ENCODE assay signal across 1 cellular context in genomic region chr4:159024266-159024665, GRCh38.
TF ChIP-seq lines count a peak whose summit lies in the region.

No MANE protein-coding gene starts in this region.

TF ChIP-seq in HepG2, 621 proteins besides CTCF, POLR2A, EP300 and RAD21 (continued from another document):
- TF ChIP-seq ZNF367 (CRISPR knock-in tag; IDR thresholded peaks at IDR 0.05; ENCODE audit: borderline replicate concordance) (no peak), FOSL2 (CRISPR knock-in tag; IDR thresholded peaks at IDR 0.05) (no peak), RCOR2 (CRISPR knock-in tag; IDR thresholded peaks at IDR 0.05) (no peak), DNMT3B (CRISPR knock-in tag; conservative IDR thresholded peaks at IDR 0.05) (no peak), HNRNPK (IDR thresholded peaks at IDR 0.05; ENCODE audit: low read depth, low read length, poor library complexity, severe bottlenecking) (no peak), ARID2 (CRISPR knock-in tag; IDR thresholded peaks at IDR 0.05; ENCODE audit: borderline replicate concordance) (no peak), SP5 (CRISPR knock-in tag; IDR thresholded peaks at IDR 0.05; ENCODE audit: borderline replicate concordance, low read depth) (no peak), SPEN (CRISPR knock-in tag; IDR thresholded peaks at IDR 0.05; ENCODE audit: low read depth) (no peak), ZMAT3 (CRISPR knock-in tag; conservative IDR thresholded peaks at IDR 0.05) (no peak)
